In the genomic region with DNA sequence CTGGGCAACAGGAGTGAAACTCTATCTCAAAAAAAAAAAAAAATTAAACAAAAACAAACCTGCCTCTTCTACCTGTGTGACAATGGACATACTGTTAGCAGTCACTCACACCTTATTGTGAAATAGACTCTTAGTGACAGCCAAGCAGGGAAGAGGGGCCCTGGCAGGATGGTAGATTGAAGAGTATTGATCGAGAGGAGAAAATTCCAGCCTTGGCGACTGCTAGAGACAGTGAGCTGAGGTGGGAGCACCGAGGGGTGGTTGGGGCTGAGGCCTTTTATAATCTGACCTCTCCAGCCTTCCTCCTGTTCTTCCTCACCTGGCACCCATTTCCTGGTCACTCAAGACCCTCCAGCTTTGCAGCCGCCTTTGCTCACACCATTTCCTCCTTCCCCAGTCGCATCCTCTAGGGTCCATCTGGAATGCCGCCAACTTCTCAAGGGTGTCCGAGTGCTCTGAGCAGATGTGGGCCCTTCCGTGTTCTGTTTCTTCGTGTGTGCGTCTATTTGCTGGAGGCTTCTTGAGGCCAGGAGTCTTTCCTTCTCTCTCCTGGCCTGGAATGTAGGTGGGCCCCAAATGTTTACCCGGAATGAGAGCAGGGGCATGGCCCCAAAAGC, we compare ENCODE assay signal across 1 cellular context.
TF ChIP-seq lines count a peak whose summit lies in the region.

No MANE protein-coding gene starts in this region.

TF ChIP-seq in HepG2, 621 proteins besides CTCF, POLR2A, EP300 and RAD21 (continued from another document and continues in another):
- TF ChIP-seq, protein P1, sequence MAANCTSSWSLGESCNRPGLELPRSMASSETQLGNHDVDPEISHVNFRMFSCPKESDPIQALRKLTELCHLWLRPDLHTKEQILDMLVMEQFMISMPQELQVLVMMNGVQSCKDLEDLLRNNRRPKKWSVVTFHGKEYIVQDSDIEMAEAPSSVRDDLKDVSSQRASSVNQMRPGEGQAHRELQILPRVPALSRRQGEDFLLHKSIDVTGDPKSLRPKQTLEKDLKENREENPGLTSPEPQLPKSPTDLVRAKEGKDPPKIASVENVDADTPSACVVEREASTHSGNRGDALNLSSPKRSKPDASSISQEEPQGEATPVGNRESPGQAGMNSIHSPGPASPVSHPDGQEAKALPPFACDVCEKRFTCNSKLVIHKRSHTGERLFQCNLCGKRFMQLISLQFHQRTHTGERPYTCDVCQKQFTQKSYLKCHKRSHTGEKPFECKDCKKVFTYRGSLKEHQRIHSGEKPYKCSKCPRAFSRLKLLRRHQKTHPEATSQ (CRISPR knock-in tag; IDR thresholded peaks at IDR 0.05; ENCODE audit: borderline replicate concordance), result no peak
- TF ChIP-seq ZSCAN29 (CRISPR knock-in tag; conservative IDR thresholded peaks at IDR 0.05) (no peak), GFI1 (CRISPR knock-in tag; IDR thresholded peaks at IDR 0.05; ENCODE audit: borderline replicate concordance) (no peak), DNMT3B (CRISPR knock-in tag; conservative IDR thresholded peaks at IDR 0.05) (no peak), ZNF556 (CRISPR knock-in tag; IDR thresholded peaks at IDR 0.05; ENCODE audit: borderline replicate concordance) (no peak), MBD4 (IDR thresholded peaks at IDR 0.05; ENCODE audit: borderline replicate concordance, low read length) (no peak), ETV6 (CRISPR knock-in tag; conservative IDR thresholded peaks at IDR 0.05) (no peak), FLYWCH1 (CRISPR knock-in tag; IDR thresholded peaks at IDR 0.05) (no peak), FIP1L1 (IDR thresholded peaks at IDR 0.05; ENCODE audit: borderline replicate concordance, insufficient read depth, low read depth, low read length) (no peak), POLR2G (IDR thresholded peaks at IDR 0.05; ENCODE audit: low read depth, low read length) (no peak), ZNF484 (CRISPR knock-in tag; IDR thresholded peaks at IDR 0.05; ENCODE audit: borderline replicate concordance, low read depth) (no peak), NAIF1 (CRISPR knock-in tag; IDR thresholded peaks at IDR 0.05; ENCODE audit: borderline replicate concordance) (no peak), HOXD1 (CRISPR knock-in tag; IDR thresholded peaks at IDR 0.05) (no peak), PTBP1 (IDR thresholded peaks at IDR 0.05; ENCODE audit: low read depth, low read length, poor library complexity, severe bottlenecking) (no peak), MTF1 (CRISPR knock-in tag; IDR thresholded peaks at IDR 0.05) (no peak), STAT5B (CRISPR knock-in tag; IDR thresholded peaks at IDR 0.05) (no peak), PRPF4 (IDR thresholded peaks at IDR 0.05; ENCODE audit: low read depth, low read length, poor library complexity, severe bottlenecking) (no peak), SOX13 (IDR thresholded peaks at IDR 0.05) (peak; percentile 64; the same call in 1 of the 2 replicates), SOX13 (CRISPR knock-in tag; conservative IDR thresholded peaks at IDR 0.05 in 1 of 2, IDR thresholded peaks at IDR 0.05 in 1 of 2) (peak in 1 of 2 experiments; percentile 93; a peak in 2 of 4 replicates), TMF1 (CRISPR knock-in tag; IDR thresholded peaks at IDR 0.05; ENCODE audit: low read depth) (no peak), WIZ (CRISPR knock-in tag; IDR thresholded peaks at IDR 0.05) (no peak), ZNF333 (CRISPR knock-in tag; IDR thresholded peaks at IDR 0.05; ENCODE audit: borderline replicate concordance) (no peak), FOSL1 (CRISPR knock-in tag; IDR thresholded peaks at IDR 0.05; ENCODE audit: borderline replicate concordance) (no peak), ZNF672 (CRISPR knock-in tag; IDR thresholded peaks at IDR 0.05) (no peak), KAT8 (CRISPR knock-in tag; IDR thresholded peaks at IDR 0.05) (peak; percentile 64), NPAS2 (CRISPR knock-in tag; IDR thresholded peaks at IDR 0.05; ENCODE audit: borderline replicate concordance) (no peak), ZEB1 (IDR thresholded peaks at IDR 0.05; ENCODE audit: insufficient replicate concordance, low read depth) (peak; percentile 84), SAP130 (CRISPR knock-in tag; IDR thresholded peaks at IDR 0.05; ENCODE audit: low read depth) (peak; percentile 62), ZFP36L1 (CRISPR knock-in tag; IDR thresholded peaks at IDR 0.05) (no peak), FOXM1 (CRISPR knock-in tag; IDR thresholded peaks at IDR 0.05) (no peak), GZF1 (CRISPR knock-in tag; IDR thresholded peaks at IDR 0.05) (no peak), RBAK (CRISPR knock-in tag; IDR thresholded peaks at IDR 0.05) (no peak), PAF1 (CRISPR knock-in tag; IDR thresholded peaks at IDR 0.05) (no peak), ZNF616 (CRISPR knock-in tag; IDR thresholded peaks at IDR 0.05; ENCODE audit: low read depth) (no peak), SMARCE1 (IDR thresholded peaks at IDR 0.05; ENCODE audit: borderline replicate concordance) (no peak)
- TF ChIP-seq, protein P2, sequence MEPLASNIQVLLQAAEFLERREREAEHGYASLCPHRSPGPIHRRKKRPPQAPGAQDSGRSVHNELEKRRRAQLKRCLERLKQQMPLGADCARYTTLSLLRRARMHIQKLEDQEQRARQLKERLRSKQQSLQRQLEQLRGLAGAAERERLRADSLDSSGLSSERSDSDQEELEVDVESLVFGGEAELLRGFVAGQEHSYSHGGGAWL (CRISPR knock-in tag; IDR thresholded peaks at IDR 0.05), result no peak
- TF ChIP-seq, protein P3, sequence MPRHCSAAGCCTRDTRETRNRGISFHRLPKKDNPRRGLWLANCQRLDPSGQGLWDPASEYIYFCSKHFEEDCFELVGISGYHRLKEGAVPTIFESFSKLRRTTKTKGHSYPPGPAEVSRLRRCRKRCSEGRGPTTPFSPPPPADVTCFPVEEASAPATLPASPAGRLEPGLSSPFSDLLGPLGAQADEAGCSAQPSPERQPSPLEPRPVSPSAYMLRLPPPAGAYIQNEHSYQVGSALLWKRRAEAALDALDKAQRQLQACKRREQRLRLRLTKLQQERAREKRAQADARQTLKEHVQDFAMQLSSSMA (CRISPR knock-in tag; IDR thresholded peaks at IDR 0.05), result no peak
- TF ChIP-seq, protein P4, sequence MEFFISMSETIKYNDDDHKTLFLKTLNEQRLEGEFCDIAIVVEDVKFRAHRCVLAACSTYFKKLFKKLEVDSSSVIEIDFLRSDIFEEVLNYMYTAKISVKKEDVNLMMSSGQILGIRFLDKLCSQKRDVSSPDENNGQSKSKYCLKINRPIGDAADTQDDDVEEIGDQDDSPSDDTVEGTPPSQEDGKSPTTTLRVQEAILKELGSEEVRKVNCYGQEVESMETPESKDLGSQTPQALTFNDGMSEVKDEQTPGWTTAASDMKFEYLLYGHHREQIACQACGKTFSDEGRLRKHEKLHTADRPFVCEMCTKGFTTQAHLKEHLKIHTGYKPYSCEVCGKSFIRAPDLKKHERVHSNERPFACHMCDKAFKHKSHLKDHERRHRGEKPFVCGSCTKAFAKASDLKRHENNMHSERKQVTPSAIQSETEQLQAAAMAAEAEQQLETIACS (CRISPR knock-in tag; IDR thresholded peaks at IDR 0.05), result no peak
- TF ChIP-seq, protein P5, sequence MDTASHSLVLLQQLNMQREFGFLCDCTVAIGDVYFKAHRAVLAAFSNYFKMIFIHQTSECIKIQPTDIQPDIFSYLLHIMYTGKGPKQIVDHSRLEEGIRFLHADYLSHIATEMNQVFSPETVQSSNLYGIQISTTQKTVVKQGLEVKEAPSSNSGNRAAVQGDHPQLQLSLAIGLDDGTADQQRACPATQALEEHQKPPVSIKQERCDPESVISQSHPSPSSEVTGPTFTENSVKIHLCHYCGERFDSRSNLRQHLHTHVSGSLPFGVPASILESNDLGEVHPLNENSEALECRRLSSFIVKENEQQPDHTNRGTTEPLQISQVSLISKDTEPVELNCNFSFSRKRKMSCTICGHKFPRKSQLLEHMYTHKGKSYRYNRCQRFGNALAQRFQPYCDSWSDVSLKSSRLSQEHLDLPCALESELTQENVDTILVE (CRISPR knock-in tag; IDR thresholded peaks at IDR 0.05), result no peak
- TF ChIP-seq, protein P6, sequence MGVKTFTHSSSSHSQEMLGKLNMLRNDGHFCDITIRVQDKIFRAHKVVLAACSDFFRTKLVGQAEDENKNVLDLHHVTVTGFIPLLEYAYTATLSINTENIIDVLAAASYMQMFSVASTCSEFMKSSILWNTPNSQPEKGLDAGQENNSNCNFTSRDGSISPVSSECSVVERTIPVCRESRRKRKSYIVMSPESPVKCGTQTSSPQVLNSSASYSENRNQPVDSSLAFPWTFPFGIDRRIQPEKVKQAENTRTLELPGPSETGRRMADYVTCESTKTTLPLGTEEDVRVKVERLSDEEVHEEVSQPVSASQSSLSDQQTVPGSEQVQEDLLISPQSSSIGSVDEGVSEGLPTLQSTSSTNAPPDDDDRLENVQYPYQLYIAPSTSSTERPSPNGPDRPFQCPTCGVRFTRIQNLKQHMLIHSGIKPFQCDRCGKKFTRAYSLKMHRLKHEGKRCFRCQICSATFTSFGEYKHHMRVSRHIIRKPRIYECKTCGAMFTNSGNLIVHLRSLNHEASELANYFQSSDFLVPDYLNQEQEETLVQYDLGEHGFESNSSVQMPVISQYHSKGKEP (CRISPR knock-in tag; IDR thresholded peaks at IDR 0.05), result no peak
- TF ChIP-seq, protein P7, sequence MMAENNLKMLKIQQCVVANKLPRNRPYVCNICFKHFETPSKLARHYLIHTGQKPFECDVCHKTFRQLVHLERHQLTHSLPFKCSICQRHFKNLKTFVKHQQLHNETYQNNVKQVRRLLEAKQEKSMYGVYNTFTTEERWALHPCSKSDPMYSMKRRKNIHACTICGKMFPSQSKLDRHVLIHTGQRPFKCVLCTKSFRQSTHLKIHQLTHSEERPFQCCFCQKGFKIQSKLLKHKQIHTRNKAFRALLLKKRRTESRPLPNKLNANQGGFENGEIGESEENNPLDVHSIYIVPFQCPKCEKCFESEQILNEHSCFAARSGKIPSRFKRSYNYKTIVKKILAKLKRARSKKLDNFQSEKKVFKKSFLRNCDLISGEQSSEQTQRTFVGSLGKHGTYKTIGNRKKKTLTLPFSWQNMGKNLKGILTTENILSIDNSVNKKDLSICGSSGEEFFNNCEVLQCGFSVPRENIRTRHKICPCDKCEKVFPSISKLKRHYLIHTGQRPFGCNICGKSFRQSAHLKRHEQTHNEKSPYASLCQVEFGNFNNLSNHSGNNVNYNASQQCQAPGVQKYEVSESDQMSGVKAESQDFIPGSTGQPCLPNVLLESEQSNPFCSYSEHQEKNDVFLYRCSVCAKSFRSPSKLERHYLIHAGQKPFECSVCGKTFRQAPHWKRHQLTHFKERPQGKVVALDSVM (CRISPR knock-in tag; IDR thresholded peaks at IDR 0.05), result peak; percentile 38
- TF ChIP-seq, protein P8, sequence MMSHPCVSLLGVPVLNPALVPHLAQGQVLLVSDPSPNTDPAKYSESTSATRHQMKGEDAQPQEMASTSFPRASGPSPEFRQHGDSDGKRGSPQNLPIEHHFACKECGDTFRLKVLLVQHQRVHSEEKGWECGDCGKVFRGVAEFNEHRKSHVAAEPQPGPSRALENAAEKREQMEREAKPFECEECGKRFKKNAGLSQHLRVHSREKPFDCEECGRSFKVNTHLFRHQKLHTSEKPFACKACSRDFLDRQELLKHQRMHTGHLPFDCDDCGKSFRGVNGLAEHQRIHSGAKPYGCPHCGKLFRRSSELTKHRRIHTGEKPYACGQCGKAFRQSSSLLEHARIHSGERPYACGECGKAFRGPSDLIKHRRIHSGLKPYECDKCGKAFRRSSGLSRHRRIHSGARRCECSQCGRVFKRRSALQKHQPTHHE (CRISPR knock-in tag; IDR thresholded peaks at IDR 0.05; ENCODE audit: borderline replicate concordance), result no peak
- TF ChIP-seq, protein P9, sequence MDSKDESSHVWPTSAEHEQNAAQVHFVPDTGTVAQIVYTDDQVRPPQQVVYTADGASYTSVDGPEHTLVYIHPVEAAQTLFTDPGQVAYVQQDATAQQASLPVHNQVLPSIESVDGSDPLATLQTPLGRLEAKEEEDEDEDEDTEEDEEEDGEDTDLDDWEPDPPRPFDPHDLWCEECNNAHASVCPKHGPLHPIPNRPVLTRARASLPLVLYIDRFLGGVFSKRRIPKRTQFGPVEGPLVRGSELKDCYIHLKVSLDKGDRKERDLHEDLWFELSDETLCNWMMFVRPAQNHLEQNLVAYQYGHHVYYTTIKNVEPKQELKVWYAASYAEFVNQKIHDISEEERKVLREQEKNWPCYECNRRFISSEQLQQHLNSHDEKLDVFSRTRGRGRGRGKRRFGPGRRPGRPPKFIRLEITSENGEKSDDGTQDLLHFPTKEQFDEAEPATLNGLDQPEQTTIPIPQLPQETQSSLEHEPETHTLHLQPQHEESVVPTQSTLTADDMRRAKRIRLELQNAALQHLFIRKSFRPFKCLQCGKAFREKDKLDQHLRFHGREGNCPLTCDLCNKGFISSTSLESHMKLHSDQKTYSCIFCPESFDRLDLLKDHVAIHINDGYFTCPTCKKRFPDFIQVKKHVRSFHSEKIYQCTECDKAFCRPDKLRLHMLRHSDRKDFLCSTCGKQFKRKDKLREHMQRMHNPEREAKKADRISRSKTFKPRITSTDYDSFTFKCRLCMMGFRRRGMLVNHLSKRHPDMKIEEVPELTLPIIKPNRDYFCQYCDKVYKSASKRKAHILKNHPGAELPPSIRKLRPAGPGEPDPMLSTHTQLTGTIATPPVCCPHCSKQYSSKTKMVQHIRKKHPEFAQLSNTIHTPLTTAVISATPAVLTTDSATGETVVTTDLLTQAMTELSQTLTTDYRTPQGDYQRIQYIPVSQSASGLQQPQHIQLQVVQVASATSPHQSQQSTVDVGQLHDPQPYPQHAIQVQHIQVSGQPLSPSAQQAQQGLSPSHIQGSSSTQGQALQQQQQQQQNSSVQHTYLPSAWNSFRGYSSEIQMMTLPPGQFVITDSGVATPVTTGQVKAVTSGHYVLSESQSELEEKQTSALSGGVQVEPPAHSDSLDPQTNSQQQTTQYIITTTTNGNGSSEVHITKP (CRISPR knock-in tag; IDR thresholded peaks at IDR 0.05; ENCODE audit: low read depth), result no peak; the same call in 1 of the 2 replicates
- TF ChIP-seq, protein P10, sequence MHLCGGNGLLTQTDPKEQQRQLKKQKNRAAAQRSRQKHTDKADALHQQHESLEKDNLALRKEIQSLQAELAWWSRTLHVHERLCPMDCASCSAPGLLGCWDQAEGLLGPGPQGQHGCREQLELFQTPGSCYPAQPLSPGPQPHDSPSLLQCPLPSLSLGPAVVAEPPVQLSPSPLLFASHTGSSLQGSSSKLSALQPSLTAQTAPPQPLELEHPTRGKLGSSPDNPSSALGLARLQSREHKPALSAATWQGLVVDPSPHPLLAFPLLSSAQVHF (CRISPR knock-in tag; IDR thresholded peaks at IDR 0.05), result no peak
- TF ChIP-seq, protein P11, sequence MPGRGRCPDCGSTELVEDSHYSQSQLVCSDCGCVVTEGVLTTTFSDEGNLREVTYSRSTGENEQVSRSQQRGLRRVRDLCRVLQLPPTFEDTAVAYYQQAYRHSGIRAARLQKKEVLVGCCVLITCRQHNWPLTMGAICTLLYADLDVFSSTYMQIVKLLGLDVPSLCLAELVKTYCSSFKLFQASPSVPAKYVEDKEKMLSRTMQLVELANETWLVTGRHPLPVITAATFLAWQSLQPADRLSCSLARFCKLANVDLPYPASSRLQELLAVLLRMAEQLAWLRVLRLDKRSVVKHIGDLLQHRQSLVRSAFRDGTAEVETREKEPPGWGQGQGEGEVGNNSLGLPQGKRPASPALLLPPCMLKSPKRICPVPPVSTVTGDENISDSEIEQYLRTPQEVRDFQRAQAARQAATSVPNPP (CRISPR knock-in tag; IDR thresholded peaks at IDR 0.05), result no peak
- TF ChIP-seq, protein P12, sequence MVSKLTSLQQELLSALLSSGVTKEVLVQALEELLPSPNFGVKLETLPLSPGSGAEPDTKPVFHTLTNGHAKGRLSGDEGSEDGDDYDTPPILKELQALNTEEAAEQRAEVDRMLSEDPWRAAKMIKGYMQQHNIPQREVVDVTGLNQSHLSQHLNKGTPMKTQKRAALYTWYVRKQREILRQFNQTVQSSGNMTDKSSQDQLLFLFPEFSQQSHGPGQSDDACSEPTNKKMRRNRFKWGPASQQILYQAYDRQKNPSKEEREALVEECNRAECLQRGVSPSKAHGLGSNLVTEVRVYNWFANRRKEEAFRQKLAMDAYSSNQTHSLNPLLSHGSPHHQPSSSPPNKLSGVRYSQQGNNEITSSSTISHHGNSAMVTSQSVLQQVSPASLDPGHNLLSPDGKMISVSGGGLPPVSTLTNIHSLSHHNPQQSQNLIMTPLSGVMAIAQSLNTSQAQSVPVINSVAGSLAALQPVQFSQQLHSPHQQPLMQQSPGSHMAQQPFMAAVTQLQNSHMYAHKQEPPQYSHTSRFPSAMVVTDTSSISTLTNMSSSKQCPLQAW (CRISPR knock-in tag; IDR thresholded peaks at IDR 0.05), result no peak
